13 cellular contexts compared by ENCODE assay signal in the genomic region with DNA sequence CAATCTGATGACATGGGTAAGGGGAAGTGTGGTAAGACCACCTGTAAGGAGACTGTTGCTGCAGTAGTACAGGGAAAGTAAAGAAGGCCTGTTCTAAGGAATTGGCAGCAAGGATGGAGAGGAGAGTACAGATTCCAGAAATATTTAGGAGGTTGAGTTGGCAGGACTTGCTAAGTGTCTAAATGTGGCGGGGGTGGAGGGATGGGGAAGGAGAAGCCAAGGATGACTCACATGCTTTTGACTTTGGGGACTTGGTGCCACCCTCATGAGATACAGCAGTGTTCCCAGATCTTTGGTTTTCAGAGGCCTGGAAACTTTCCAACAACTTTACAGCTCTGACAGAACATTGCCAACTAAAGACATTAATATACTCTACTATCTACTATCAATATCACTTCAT. TPM values are rescaled to one million over a fixed set of nuclear protein-coding genes. Genes with fewer than 3 reads are reported as not detected.
DNase-seq lines count a peak whose midpoint lies in the region; ATAC-seq, FAIRE-seq and TF ChIP-seq lines count a peak whose summit lies in the region.
"Had no signal": no experiment of that assay in that cellular context is flagged by ENCODE, and none has a peak within 500 bp of the region (broad histone marks: within the 10 kb centered on the region; RNA-seq: fewer than 3 reads in every experiment).

No MANE protein-coding gene starts in this region.

- H2BK120ac ChIP-seq in mesendoderm (ENCODE audit: low read depth, low read length) = no peak overlapping the region

- CTCF ChIA-PET in MCF 10A (lab: Yijun Ruan, JAX) = no interaction called here
- CTCF ChIA-PET in activated CD4-positive, alpha-beta memory T cell treated with anti-CD3 and anti-CD28 coated beads, Interleukin-2, amount 10 ng/mL, durations not matched to agents 7 days and 5 days (lab: Charles Lee) = no interaction called here

- in situ Hi-C loops in ACHN (cut with HindIII; ENCODE audit: low pct_ligation_motif_present, low pct_unique_long_range_greater_than_20kb, low sequenced_read_pairs) = no loop called here

- no peak overlapping the region for H3K4me3 Mint-ChIP-seq in MCF 10A (ENCODE audit: unreplicated experiment)
- H3K4me3 Mint-ChIP-seq in immature natural killer cell = no peak overlapping the region
- no peak overlapping the region for H3K4me3 Mint-ChIP-seq in activated CD4-positive, alpha-beta memory T cell treated with anti-CD3 and anti-CD28 coated beads, Interleukin-2, amount 10 ng/mL, durations not matched to agents 7 days and 5 days
- H3K4me3 Mint-ChIP-seq: dendritic cell treated with granulocyte-macrophage colony-stimulating factor and Interleukin-4, amounts not matched to agents 40 ng/mL and 50 ng/mL, for 4 days; memory B cell had no signal

- no peak overlapping the region for H3K18ac ChIP-seq in mesendoderm (ENCODE audit: low read length)

- H4K5ac ChIP-seq in mesendoderm (ENCODE audit: low read length) = no peak overlapping the region

- peak overlapping the region; percentile 39 for H3K27ac Mint-ChIP-seq in MCF 10A (ENCODE audit: low read depth, unreplicated experiment)
- H3K27ac Mint-ChIP-seq in immature natural killer cell = no peak overlapping the region
- no peak overlapping the region for H3K27ac Mint-ChIP-seq in activated CD4-positive, alpha-beta memory T cell treated with anti-CD3 and anti-CD28 coated beads, Interleukin-2, amount 10 ng/mL, durations not matched to agents 7 days and 5 days
- H3K27ac Mint-ChIP-seq: dendritic cell treated with granulocyte-macrophage colony-stimulating factor and Interleukin-4, amounts not matched to agents 40 ng/mL and 50 ng/mL, for 4 days; memory B cell had no signal

- no peak for TF ChIP-seq CTCF in MCF 10A (IDR thresholded peaks at IDR 0.05; ENCODE audit: unreplicated experiment)

- DNase-seq in ACHN (peak; percentile 37), HTR-8/SVneo (ENCODE audit: insufficient read length, low spot score) (peak; percentile 1), MCF 10A (ENCODE audit: unreplicated experiment) (peak; percentile 61), mesendoderm (peak; percentile 35), immature natural killer cell (no peak)
- no peak for DNase-seq in activated CD4-positive, alpha-beta memory T cell treated with anti-CD3 and anti-CD28 coated beads, Interleukin-2, amount 10 ng/mL, durations not matched to agents 7 days and 5 days
- DNase-seq: activated gamma-delta T cell treated with Interleukin-2 at 50 U/mL for 16 hours, SHP77 treated with DMSO at 0.1 percent for 48 hours had no signal

- no peak overlapping the region for H2BK15ac ChIP-seq in mesendoderm (replicated peaks; ENCODE audit: low read depth)

- no peak overlapping the region for H2AK5ac ChIP-seq in mesendoderm (ENCODE audit: low read length)

- no peak overlapping the region for H3K9ac ChIP-seq in mesendoderm (ENCODE audit: low read length)
- H3K9ac ChIP-seq: BLaER1 treated with 17β-estradiol and CSF1 and Interleukin-3, amounts not matched to agents 10 nM and 100 nM had no signal

- peaks cover 13% of the 10 kb centered on the region for H3K36me3 Mint-ChIP-seq in MCF 10A (ENCODE audit: insufficient read depth, unreplicated experiment)
- H3K36me3 Mint-ChIP-seq in immature natural killer cell = peaks cover 5 to 23% (median 5%) of the 10 kb centered on the region in 3 donors
- peaks cover 61% of the 10 kb centered on the region for H3K36me3 Mint-ChIP-seq in activated CD4-positive, alpha-beta memory T cell treated with anti-CD3 and anti-CD28 coated beads, Interleukin-2, amount 10 ng/mL, durations not matched to agents 7 days and 5 days (ENCODE audit: low read depth)

- H3K4me1 ChIP-seq in mesendoderm (ENCODE audit: control insufficient read depth, low read depth, low read length) = no peaks in the 10 kb centered on the region

- no peaks in the 10 kb centered on the region for H3K36me3 ChIP-seq in mesendoderm (ENCODE audit: control insufficient read depth, insufficient read depth, low read length)

- no peak for FAIRE-seq in HTR-8/SVneo (lab: Jason Lieb, UNC)

- ATAC-seq in HG03196 (IDR thresholded peaks at IDR 0.05; ENCODE audit: unreplicated experiment) (no peak), GM19324 (IDR thresholded peaks at IDR 0.05; ENCODE audit: low FRiP score, unreplicated experiment) (no peak)

- H3K79me2 ChIP-seq in mesendoderm (ENCODE audit: control insufficient read depth, insufficient read depth, low read length) = no peaks in the 10 kb centered on the region

- no peak overlapping the region for H3K56ac ChIP-seq in mesendoderm (ENCODE audit: low read length)

- H3K4me2 ChIP-seq in mesendoderm (ENCODE audit: low read length) = no peak overlapping the region

- peaks cover 8% of the 10 kb centered on the region for H3K9me3 Mint-ChIP-seq in MCF 10A (ENCODE audit: unreplicated experiment)
- H3K9me3 Mint-ChIP-seq in immature natural killer cell = peaks cover 0 to 6% (median 1%) of the 10 kb centered on the region in 6 donors
- peaks cover 20% of the 10 kb centered on the region for H3K9me3 Mint-ChIP-seq in activated CD4-positive, alpha-beta memory T cell treated with anti-CD3 and anti-CD28 coated beads, Interleukin-2, amount 10 ng/mL, durations not matched to agents 7 days and 5 days

- no peak overlapping the region for H3K27ac ChIP-seq in mesendoderm (ENCODE audit: low read depth, low read length)
- H3K27ac ChIP-seq: BLaER1 treated with 17β-estradiol and CSF1 and Interleukin-3, amounts not matched to agents 10 nM and 100 nM had no signal

- no CpG with 5 or more reads among the region's 1 CpG for WGBS in mesendoderm (ENCODE audit: extremely low coverage, insufficient coverage, low lambda C conversion rate)

- H3K23ac ChIP-seq in mesendoderm (ENCODE audit: low read length) = no peak overlapping the region

- no peak overlapping the region for H4K8ac ChIP-seq in mesendoderm (ENCODE audit: low read depth, low read length)

- H3K4me1 Mint-ChIP-seq in MCF 10A (ENCODE audit: insufficient read depth, unreplicated experiment) (peaks cover 52% of the 10 kb centered on the region), immature natural killer cell (peaks cover 20 to 51% of the 10 kb centered on the region in 2 donors)
- peaks cover 53% of the 10 kb centered on the region for H3K4me1 Mint-ChIP-seq in activated CD4-positive, alpha-beta memory T cell treated with anti-CD3 and anti-CD28 coated beads, Interleukin-2, amount 10 ng/mL, durations not matched to agents 7 days and 5 days

- POLR2A ChIA-PET in MCF 10A (lab: Yijun Ruan, JAX) = interaction anchor here (1.0 kb wide), 1 partner anchor 27 kb away, joined by 3 read pairs; no protein-coding TSS in a partner anchor
- POLR2A ChIA-PET in activated CD4-positive, alpha-beta memory T cell treated with anti-CD3 and anti-CD28 coated beads, Interleukin-2, amount 10 ng/mL, durations not matched to agents 7 days and 5 days (lab: Charles Lee) = no interaction called here

- BruUV-seq in MCF 10A (replicated peaks; lab: Mats Ljungman, UMichigan) = no TSS peak

- no peaks in the 10 kb centered on the region for H3K27me3 ChIP-seq in mesendoderm (ENCODE audit: insufficient read depth, low read length, poor library complexity)
- H3K27me3 ChIP-seq: BLaER1 treated with 17β-estradiol and CSF1 and Interleukin-3, amounts not matched to agents 10 nM and 100 nM had no signal

- peaks cover 2% of the 10 kb centered on the region for H3K79me1 ChIP-seq in mesendoderm (ENCODE audit: low read length)

- H3K4me3 ChIP-seq in mesendoderm (ENCODE audit: low read length) = no peak overlapping the region
- H3K4me3 ChIP-seq: BLaER1 treated with 17β-estradiol and CSF1 and Interleukin-3, amounts not matched to agents 10 nM and 100 nM had no signal

- no peak overlapping the region for H3K4ac ChIP-seq in mesendoderm (ENCODE audit: low read depth, low read length)

- H2BK5ac ChIP-seq in mesendoderm (ENCODE audit: low read length) = no peak overlapping the region

- H3K27me3 Mint-ChIP-seq in MCF 10A (ENCODE audit: insufficient read depth, unreplicated experiment) (no peaks in the 10 kb centered on the region), immature natural killer cell (ENCODE audit: low read depth in 3 of 3) (peaks cover 0 to 1% (median 0%) of the 10 kb centered on the region in 3 donors)
- no peaks in the 10 kb centered on the region for H3K27me3 Mint-ChIP-seq in activated CD4-positive, alpha-beta memory T cell treated with anti-CD3 and anti-CD28 coated beads, Interleukin-2, amount 10 ng/mL, durations not matched to agents 7 days and 5 days
- H3K27me3 Mint-ChIP-seq: dendritic cell treated with granulocyte-macrophage colony-stimulating factor and Interleukin-4, amounts not matched to agents 40 ng/mL and 50 ng/mL, for 4 days; memory B cell had no signal

- intact Hi-C loops in MCF 10A (cut with micrococcal nuclease) = no loop called here

RNA-seq across cellular contexts. Expression of gene CDK6, which starts 45.4 kb away (rescaled TPM):
- total RNA-seq in MCF 10A (2022) = 89.8 and 124 TPM in 2 replicates
- polyA plus RNA-seq in mesendoderm (2013, experiment 1 of 2) = 10.9 TPM
- 9.9 TPM for polyA plus RNA-seq in mesendoderm (2013, experiment 2 of 2)
- 10 to 100 TPM; 11.1 to 21.2 (median 15.8) TPM for polyA plus RNA-seq in immature natural killer cell
- total RNA-seq in activated CD4-positive, alpha-beta memory T cell treated with anti-CD3 and anti-CD28 coated beads, Interleukin-2, amount 10 ng/mL, durations not matched to agents 7 days and 5 days = 100 to 1,000 TPM; 105 TPM

Comparison
In these comparisons a context has a peak if more than half of its experiments do, and no peak if none do; other contexts are left out.
1. DNase-seq: peak in ACHN (single experiment), HTR-8/SVneo (single experiment), MCF 10A (single experiment) and mesendoderm (single experiment); none in immature natural killer cell (0 of 3) and activated CD4-positive, alpha-beta memory T cell treated with anti-CD3 and anti-CD28 coated beads, Interleukin-2, amount 10 ng/mL, durations not matched to agents 7 days and 5 days (single experiment).